ENCODE assay signal across 1 cellular context in genomic region chrX:47232803-47233332, GRCh38.
TF ChIP-seq lines count a peak whose summit lies in the region.

Gene USP11, plus strand, starts transcription at chrX:47233009. Its CDS starts 35 bp downstream, at chrX:47233044.

TF ChIP-seq in HEK293, 187 proteins besides CTCF, POLR2A, EP300 and RAD21 (continued from another document):
- no peak for TF ChIP-seq SETDB1 (IDR thresholded peaks at IDR 0.05; ENCODE audit: insufficient read length, low read length)
- TF ChIP-seq ZNF704 (tag by site-specific recombination; IDR thresholded peaks at IDR 0.05), result no peak
- no peak; the same call in 1 of the 2 replicates for TF ChIP-seq OSR2 (tag by site-specific recombination; IDR thresholded peaks at IDR 0.05)
- no peak for TF ChIP-seq ZNF221 (tag by site-specific recombination; IDR thresholded peaks at IDR 0.05; ENCODE audit: borderline replicate concordance)
- TF ChIP-seq ZBTB8A (tag by site-specific recombination; IDR thresholded peaks at IDR 0.05), result peak; percentile 53
- no peak for TF ChIP-seq ZNF140 (tag by site-specific recombination; IDR thresholded peaks at IDR 0.05)
- no peak for TF ChIP-seq ZNF132 (tag by site-specific recombination; IDR thresholded peaks at IDR 0.05; ENCODE audit: borderline replicate concordance)
- TF ChIP-seq ZSCAN30 (tag by site-specific recombination; IDR thresholded peaks at IDR 0.05), result no peak; the same call in 1 of the 2 replicates
- TF ChIP-seq GLIS2 (tag by site-specific recombination; IDR thresholded peaks at IDR 0.05), result 0 out of 2 replicates have a peak, but pooled peaks have one; percentile 61
- TF ChIP-seq ZNF513 (tag by site-specific recombination; IDR thresholded peaks at IDR 0.05), result no peak
